Comparison of ENCODE assay signal across 16 cellular contexts in the genomic region with DNA sequence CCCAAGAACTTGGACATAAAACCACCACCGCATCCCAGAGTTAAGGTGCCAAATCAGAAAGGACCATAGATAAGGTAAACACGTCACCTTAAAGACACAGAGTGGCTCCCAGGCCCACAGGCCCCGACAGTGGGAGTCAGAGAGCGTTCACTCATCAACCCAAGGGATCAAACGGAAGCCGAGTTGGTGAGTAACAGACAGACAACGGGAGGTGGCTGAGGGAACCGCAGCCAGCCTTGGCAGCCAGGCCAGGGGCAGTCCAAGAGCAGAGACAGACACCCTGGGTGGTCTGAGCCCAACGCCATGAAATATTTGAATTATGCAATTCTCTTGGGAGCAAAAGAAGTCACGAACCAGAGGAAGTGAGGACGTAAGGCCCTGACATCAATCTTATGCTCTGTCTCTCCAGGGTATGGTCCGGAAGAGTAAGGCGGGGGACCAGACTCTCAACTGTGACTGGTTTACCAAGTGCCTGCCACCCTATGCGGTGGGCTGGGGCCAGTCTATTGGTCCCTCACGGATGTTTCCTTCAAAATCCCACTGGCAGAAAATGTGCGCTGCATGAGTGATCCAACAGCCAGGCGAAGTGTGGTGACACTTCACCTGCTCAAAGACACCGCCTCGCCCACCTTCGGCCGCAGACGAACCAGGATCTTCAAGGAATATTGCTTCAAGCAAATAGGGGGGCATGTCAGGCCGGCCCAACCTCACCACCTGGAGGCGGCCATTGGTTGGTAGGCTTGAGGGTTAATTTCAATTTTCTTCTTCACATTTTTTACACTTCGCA. TPM values are rescaled to one million over a fixed set of nuclear protein-coding genes. Genes with fewer than 3 reads are reported as not detected.
DNase-seq lines count a peak whose midpoint lies in the region; ATAC-seq and TF ChIP-seq lines count a peak whose summit lies in the region.
"Had no signal": no experiment of that assay in that cellular context is flagged by ENCODE, and none has a peak within 500 bp of the region (broad histone marks: within the 10 kb centered on the region; RNA-seq: fewer than 3 reads in every experiment).

No MANE protein-coding gene starts in this region.

- no peak for TF ChIP-seq CTCF in fibroblast of pulmonary artery (IDR thresholded peaks at IDR 0.05; ENCODE audit: low read length, missing control alignments)
- TF ChIP-seq CTCF in smooth muscle cell (IDR thresholded peaks at IDR 0.05; ENCODE audit: borderline replicate concordance, insufficient read depth, poor library complexity, severe bottlenecking): no peak
- no peak for TF ChIP-seq CTCF in tibial artery (IDR thresholded peaks at IDR 0.05)

- no peak overlapping the region for H2AFZ ChIP-seq in smooth muscle cell (ENCODE audit: low read depth)

- intact Hi-C loops in activated CD4-positive, alpha-beta T cell treated with anti-CD3 and anti-CD28 coated beads for 36 hours (cut with DNase I, micrococcal nuclease): no loop called here
- intact Hi-C loops in tibial artery (cut with DNase I; ENCODE audit: low total_unique reads): no loop called here

- H3K36me3 Mint-ChIP-seq in activated CD4-positive, alpha-beta T cell treated with anti-CD3 and anti-CD28 coated beads for 36 hours (ENCODE audit: low read depth): no peaks in the 10 kb centered on the region
- H3K36me3 Mint-ChIP-seq: naive B cell had no signal

- H3K27me3 Mint-ChIP-seq in activated CD4-positive, alpha-beta T cell treated with anti-CD3 and anti-CD28 coated beads for 36 hours: no peaks in the 10 kb centered on the region
- H3K27me3 Mint-ChIP-seq: activated naive CD4-positive, alpha-beta T cell treated with anti-CD3 and anti-CD28 coated beads, Interleukin-2, amount 50 U/mL, for 24 hours; naive B cell had no signal

- WGBS in smooth muscle cell (ENCODE audit: low lambda C conversion rate): 78% methylated on average over 25 of the region's 25 CpGs

- no peak for ATAC-seq in activated CD4-positive, alpha-beta T cell treated with anti-CD3 and anti-CD28 coated beads for 36 hours
- no peak for ATAC-seq in HG02798 (IDR thresholded peaks at IDR 0.05; ENCODE audit: poor library complexity, unreplicated experiment)
- ATAC-seq: foreskin keratinocyte had no signal

- no peaks in the 10 kb centered on the region for H3K4me1 ChIP-seq in smooth muscle cell (ENCODE audit: low read depth)
- peaks cover 0 to 6% (median under 1%) of the 10 kb centered on the region in 4 donors for H3K4me1 ChIP-seq in tibial artery

- POLR2A ChIA-PET in activated CD4-positive, alpha-beta T cell treated with anti-CD3 and anti-CD28 coated beads for 36 hours (lab: Charles Lee): no interaction called here

- H3K9me3 Mint-ChIP-seq in activated CD4-positive, alpha-beta T cell treated with anti-CD3 and anti-CD28 coated beads for 36 hours (ENCODE audit: low read depth): no peaks in the 10 kb centered on the region
- H3K9me3 Mint-ChIP-seq: activated naive CD4-positive, alpha-beta T cell treated with anti-CD3 and anti-CD28 coated beads, Interleukin-2, amount 50 U/mL, for 24 hours; naive B cell had no signal

- no peaks in the 10 kb centered on the region for H4K20me1 ChIP-seq in smooth muscle cell (ENCODE audit: low read depth)

- H3F3A ChIP-seq in smooth muscle cell (ENCODE audit: low read depth): peaks cover 6% of the 10 kb centered on the region

- no peak overlapping the region for H3K27ac Mint-ChIP-seq in activated CD4-positive, alpha-beta T cell treated with anti-CD3 and anti-CD28 coated beads for 36 hours
- H3K27ac Mint-ChIP-seq: activated naive CD4-positive, alpha-beta T cell treated with anti-CD3 and anti-CD28 coated beads, Interleukin-2, amount 50 U/mL, for 24 hours had no signal

- no peaks in the 10 kb centered on the region for H3K79me2 ChIP-seq in smooth muscle cell (ENCODE audit: low read depth)

- no peak overlapping the region for H3K9ac ChIP-seq in smooth muscle cell (ENCODE audit: low read depth)

- H3K4me3 Mint-ChIP-seq in activated CD4-positive, alpha-beta T cell treated with anti-CD3 and anti-CD28 coated beads for 36 hours: no peak overlapping the region
- H3K4me3 Mint-ChIP-seq: activated naive CD4-positive, alpha-beta T cell treated with anti-CD3 and anti-CD28 coated beads, Interleukin-2, amount 50 U/mL, for 24 hours; naive B cell had no signal

- H3K27me3 ChIP-seq in smooth muscle cell (ENCODE audit: low read depth) (no peaks in the 10 kb centered on the region), tibial artery (no peaks in the 10 kb centered on the region)
- H3K27me3 ChIP-seq: foreskin keratinocyte had no signal

- peaks cover 3% of the 10 kb centered on the region for H3K4me1 Mint-ChIP-seq in activated CD4-positive, alpha-beta T cell treated with anti-CD3 and anti-CD28 coated beads for 36 hours

- H3K36me3 ChIP-seq in smooth muscle cell (ENCODE audit: low read depth): no peaks in the 10 kb centered on the region
- no peaks in the 10 kb centered on the region for H3K36me3 ChIP-seq in tibial artery
- H3K36me3 ChIP-seq: thoracic aorta had no signal

- H3K9me3 ChIP-seq in smooth muscle cell (replicated peaks; ENCODE audit: low read depth) (no peaks in the 10 kb centered on the region), tibial artery (no peaks in the 10 kb centered on the region)
- H3K9me3 ChIP-seq: thoracic aorta had no signal

- H3K4me3 ChIP-seq in fibroblast of pulmonary artery (replicated peaks; ENCODE audit: low read depth, low read length) (no peak overlapping the region), smooth muscle cell (no peak overlapping the region), tibial artery (no peak overlapping the region)
- H3K4me3 ChIP-seq: coronary artery, thoracic aorta had no signal

- DNase-seq in ELR (ENCODE audit: low read depth) (peak; percentile 92), RPMI7951 (ENCODE audit: low read depth) (peak; percentile 99), fibroblast of pulmonary artery (ENCODE audit: low read depth) (peak; percentile 99), smooth muscle cell (lab: John Stamatoyannopoulos, UW; ENCODE audit: unreplicated experiment) (no peak), tibial artery (no peak)
- DNase-seq in activated CD4-positive, alpha-beta T cell treated with anti-CD3 and anti-CD28 coated beads for 36 hours: no peak
- DNase-seq: DMS53, foreskin keratinocyte, naive B cell, NCI-H524 treated with DMSO at 0.1 percent for 48 hours, small intestine had no signal

- peak overlapping the region; percentile 60 for H3K27ac ChIP-seq in smooth muscle cell (ENCODE audit: low read depth)
- no peak overlapping the region for H3K27ac ChIP-seq in tibial artery
- H3K27ac ChIP-seq: coronary artery, foreskin keratinocyte, RWPE1, thoracic aorta had no signal

- H3K4me2 ChIP-seq in smooth muscle cell: no peak overlapping the region

- CTCF ChIA-PET in activated CD4-positive, alpha-beta T cell treated with anti-CD3 and anti-CD28 coated beads for 36 hours (lab: Charles Lee): no interaction called here

RNA-seq across cellular contexts. Expression of a gene that starts 34.3 kb away (rescaled TPM):
- 13.8 and 19.0 TPM in 2 replicates for total RNA-seq in RPMI7951 (2014; rRNA removed; shearing (Covaris generic))
- 4.2 and 12.7 TPM in 2 replicates for total RNA-seq in smooth muscle cell
- polyA plus RNA-seq in smooth muscle cell: 18.4 and 19.4 TPM in 2 replicates
- total RNA-seq in activated CD4-positive, alpha-beta T cell treated with anti-CD3 and anti-CD28 coated beads for 36 hours: 1 to 10 TPM; 3.7 to 4.7 TPM

Comparison
In these comparisons a context has a peak if more than half of its experiments do, and no peak if none do; other contexts are left out.
1. DNase-seq: peak in ELR (single experiment), RPMI7951 (single experiment) and fibroblast of pulmonary artery (single experiment); none in smooth muscle cell (single experiment), activated CD4-positive, alpha-beta T cell treated with anti-CD3 and anti-CD28 coated beads for 36 hours (single experiment) and tibial artery (0 of 2).